ENCODE assay signal across 1 cellular context in the genomic region with DNA sequence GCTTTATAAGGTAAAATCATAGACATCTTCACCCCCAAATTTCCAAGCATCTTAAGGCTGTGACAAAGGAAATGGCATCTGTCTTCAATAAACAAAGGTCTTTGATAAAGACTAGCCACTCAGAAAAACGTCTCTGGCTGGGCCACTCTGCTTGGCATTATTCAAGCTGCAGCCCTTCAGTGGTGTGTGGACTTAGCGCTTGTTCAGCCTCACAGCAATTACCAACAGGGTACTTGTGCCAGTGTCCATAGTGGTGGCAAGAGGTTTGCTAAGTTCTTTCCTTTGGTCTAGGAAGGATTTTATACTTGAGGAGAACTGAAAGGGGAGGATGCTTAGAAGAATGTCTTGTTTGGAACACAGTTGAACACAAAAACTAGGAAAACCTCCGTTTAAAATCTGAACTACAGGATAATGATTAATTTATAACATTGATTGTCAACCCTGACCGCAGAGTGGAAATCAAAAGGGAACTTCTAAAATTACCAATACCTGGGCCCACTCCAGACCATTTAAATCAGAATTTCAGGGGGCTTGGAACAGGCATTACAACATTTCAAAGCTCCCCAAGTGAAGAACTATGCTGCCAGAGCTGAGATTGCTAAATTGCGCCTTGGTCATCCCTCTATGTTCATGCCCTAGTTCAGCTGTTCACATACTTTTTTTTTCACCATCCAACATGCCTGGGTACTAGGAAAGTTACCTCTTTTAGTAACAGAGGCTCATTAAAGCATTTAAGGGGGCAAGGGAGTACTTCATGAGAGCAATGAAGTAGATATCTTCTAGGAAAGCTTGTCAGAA.
TF ChIP-seq lines count a peak whose summit lies in the region.

No MANE protein-coding gene starts in this region.

TF ChIP-seq in GM23338, 12 proteins besides CTCF, POLR2A, EP300 and RAD21 (continued from another document):
- TF ChIP-seq, protein P1, sequence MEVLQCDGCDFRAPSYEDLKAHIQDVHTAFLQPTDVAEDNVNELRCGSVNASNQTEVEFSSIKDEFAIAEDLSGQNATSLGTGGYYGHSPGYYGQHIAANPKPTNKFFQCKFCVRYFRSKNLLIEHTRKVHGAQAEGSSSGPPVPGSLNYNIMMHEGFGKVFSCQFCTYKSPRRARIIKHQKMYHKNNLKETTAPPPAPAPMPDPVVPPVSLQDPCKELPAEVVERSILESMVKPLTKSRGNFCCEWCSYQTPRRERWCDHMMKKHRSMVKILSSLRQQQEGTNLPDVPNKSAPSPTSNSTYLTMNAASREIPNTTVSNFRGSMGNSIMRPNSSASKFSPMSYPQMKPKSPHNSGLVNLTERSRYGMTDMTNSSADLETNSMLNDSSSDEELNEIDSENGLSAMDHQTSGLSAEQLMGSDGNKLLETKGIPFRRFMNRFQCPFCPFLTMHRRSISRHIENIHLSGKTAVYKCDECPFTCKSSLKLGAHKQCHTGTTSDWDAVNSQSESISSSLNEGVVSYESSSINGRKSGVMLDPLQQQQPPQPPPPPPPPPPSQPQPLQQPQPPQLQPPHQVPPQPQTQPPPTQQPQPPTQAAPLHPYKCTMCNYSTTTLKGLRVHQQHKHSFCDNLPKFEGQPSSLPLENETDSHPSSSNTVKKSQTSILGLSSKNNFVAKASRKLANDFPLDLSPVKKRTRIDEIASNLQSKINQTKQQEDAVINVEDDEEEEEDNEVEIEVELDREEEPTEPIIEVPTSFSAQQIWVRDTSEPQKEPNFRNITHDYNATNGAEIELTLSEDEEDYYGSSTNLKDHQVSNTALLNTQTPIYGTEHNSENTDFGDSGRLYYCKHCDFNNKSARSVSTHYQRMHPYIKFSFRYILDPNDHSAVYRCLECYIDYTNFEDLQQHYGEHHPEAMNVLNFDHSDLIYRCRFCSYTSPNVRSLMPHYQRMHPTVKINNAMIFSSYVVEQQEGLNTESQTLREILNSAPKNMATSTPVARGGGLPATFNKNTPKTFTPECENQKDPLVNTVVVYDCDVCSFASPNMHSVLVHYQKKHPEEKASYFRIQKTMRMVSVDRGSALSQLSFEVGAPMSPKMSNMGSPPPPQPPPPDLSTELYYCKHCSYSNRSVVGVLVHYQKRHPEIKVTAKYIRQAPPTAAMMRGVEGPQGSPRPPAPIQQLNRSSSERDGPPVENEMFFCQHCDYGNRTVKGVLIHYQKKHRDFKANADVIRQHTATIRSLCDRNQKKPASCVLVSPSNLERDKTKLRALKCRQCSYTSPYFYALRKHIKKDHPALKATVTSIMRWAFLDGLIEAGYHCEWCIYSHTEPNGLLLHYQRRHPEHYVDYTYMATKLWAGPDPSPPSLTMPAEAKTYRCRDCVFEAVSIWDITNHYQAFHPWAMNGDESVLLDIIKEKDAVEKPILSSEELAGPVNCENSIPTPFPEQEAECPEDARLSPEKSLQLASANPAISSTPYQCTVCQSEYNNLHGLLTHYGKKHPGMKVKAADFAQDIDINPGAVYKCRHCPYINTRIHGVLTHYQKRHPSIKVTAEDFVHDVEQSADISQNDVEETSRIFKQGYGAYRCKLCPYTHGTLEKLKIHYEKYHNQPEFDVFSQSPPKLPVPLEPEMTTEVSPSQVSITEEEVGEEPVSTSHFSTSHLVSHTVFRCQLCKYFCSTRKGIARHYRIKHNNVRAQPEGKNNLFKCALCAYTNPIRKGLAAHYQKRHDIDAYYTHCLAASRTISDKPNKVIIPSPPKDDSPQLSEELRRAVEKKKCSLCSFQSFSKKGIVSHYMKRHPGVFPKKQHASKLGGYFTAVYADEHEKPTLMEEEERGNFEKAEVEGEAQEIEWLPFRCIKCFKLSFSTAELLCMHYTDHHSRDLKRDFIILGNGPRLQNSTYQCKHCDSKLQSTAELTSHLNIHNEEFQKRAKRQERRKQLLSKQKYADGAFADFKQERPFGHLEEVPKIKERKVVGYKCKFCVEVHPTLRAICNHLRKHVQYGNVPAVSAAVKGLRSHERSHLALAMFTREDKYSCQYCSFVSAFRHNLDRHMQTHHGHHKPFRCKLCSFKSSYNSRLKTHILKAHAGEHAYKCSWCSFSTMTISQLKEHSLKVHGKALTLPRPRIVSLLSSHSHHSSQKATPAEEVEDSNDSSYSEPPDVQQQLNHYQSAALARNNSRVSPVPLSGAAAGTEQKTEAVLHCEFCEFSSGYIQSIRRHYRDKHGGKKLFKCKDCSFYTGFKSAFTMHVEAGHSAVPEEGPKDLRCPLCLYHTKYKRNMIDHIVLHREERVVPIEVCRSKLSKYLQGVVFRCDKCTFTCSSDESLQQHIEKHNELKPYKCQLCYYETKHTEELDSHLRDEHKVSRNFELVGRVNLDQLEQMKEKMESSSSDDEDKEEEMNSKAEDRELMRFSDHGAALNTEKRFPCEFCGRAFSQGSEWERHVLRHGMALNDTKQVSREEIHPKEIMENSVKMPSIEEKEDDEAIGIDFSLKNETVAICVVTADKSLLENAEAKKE (CRISPR knock-in tag; IDR thresholded peaks at IDR 0.05), result no peak
